Comparison of ENCODE assay signal across 14 cellular contexts in the genomic region with DNA sequence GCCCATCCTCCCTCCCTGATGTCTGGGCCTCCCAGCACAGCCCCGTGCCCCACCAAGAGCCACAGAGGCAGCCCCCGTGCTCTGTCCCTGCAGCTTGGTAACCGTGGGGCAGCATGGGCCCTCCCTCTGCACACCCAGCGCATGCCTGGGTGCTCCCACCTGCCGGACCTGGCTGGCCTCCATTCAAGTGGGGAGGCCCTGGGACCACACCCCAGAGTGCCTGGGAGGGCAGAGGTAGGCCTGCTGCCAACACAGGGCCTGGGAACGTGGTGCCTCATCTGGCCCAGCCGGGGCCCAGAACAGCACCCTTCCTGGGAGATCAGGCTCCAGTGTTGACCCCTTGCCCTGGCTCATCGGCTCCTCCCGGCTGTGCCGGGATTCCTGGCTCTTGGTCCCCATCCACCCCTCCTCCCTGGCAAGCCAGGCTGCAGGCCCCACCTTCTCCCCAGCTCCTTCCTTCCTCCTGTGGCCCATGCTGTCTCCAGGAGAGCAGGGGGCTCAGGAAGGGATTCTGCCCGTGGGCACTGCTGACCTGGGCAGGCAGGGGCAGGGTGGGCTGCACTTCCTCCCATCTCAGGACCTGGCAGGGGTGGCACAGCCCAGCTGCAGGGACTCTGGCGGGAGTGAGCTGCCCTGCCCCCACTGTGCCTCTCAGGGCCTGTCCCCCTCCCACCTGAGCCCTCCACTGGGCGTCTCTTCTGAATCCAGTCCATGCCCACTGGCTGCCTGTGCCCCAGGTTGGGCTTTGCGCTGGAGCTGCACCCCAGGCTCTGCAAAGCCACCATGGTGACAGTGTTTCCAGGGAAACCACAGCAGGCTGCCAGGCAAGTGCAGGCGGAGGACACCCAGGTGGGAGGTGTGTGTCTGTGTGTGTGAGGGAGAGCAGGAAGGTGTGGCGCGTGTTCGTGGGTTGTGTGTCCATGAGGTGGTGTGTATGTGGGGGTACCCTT. TPM values are rescaled to one million over a fixed set of nuclear protein-coding genes. Genes with fewer than 3 reads are reported as not detected.
DNase-seq lines count a peak whose midpoint lies in the region; ATAC-seq and TF ChIP-seq lines count a peak whose summit lies in the region.
"Had no signal": no experiment of that assay in that cellular context is flagged by ENCODE, and none has a peak within 500 bp of the region (broad histone marks: within the 10 kb centered on the region; RNA-seq: fewer than 3 reads in every experiment).

No MANE protein-coding gene starts in this region.

- H3K23me2 ChIP-seq in H9 (ENCODE audit: insufficient read length, low read depth, low read length, poor library complexity, severe bottlenecking), result no peaks in the 10 kb centered on the region

- no peak overlapping the region; the same call in 1 of the 2 replicates for H3K14ac ChIP-seq in H9 (ENCODE audit: insufficient read depth, low read length)
- no peak overlapping the region for H3K14ac ChIP-seq in mesenchymal stem cell (ENCODE audit: low read length in 2 of 2)

- H3K4me1 Mint-ChIP-seq in H9, result peaks cover 6 to 9% of the 10 kb centered on the region in 2 experiments

- no peak overlapping the region for H3K4me3 ChIP-seq in BLaER1 treated with 17β-estradiol and CSF1 and Interleukin-3, amounts not matched to agents 10 nM and 100 nM
- H3K4me3 ChIP-seq in mesenchymal stem cell (ENCODE audit: insufficient read depth in 1 of 2, low read depth in 1 of 2, low read length in 2 of 2), result no peak overlapping the region
- no peak overlapping the region for H3K4me3 ChIP-seq in foreskin fibroblast (ENCODE audit: low read depth in 1 of 2, low read length in 2 of 2)
- H3K4me3 ChIP-seq: HAP-1, SK-N-MC had no signal

- H4K91ac ChIP-seq in H9 (ENCODE audit: insufficient read length, low read depth, low read length) (no peak overlapping the region), mesenchymal stem cell (ENCODE audit: low read length) (peak overlapping the region; percentile 2)

- H2BK5ac ChIP-seq in H9 (ENCODE audit: insufficient read length, low read length) (no peak overlapping the region), mesenchymal stem cell (ENCODE audit: low read depth, low read length, poor library complexity, severe bottlenecking) (no peak overlapping the region)

- H2BK12ac ChIP-seq in H9 (ENCODE audit: insufficient read length, low read depth, low read length), result no peak overlapping the region
- H2BK12ac ChIP-seq in mesenchymal stem cell (ENCODE audit: low read length in 2 of 2), result no peak overlapping the region

- no peak overlapping the region for H3K4ac ChIP-seq in H9 (ENCODE audit: low read depth, low read length)
- H3K4ac ChIP-seq in mesenchymal stem cell (ENCODE audit: low read depth in 1 of 2, low read length in 2 of 2), result no peak overlapping the region

- no peak overlapping the region for H2BK15ac ChIP-seq in H9 (ENCODE audit: low read depth, low read length)
- no peak overlapping the region for H2BK15ac ChIP-seq in mesenchymal stem cell (ENCODE audit: low read depth, poor library complexity, severe bottlenecking)

- H3K9ac ChIP-seq in BLaER1 treated with 17β-estradiol and CSF1 and Interleukin-3, amounts not matched to agents 10 nM and 100 nM, result peak overlapping the region in 3 of 11 experiments; percentile 11 to 55 (median 27); a peak in 3 of 22 replicates
- H3K9ac ChIP-seq in H9 (ENCODE audit: extremely low read depth, insufficient read length, low read length), result no peak overlapping the region
- H3K9ac ChIP-seq in mesenchymal stem cell (ENCODE audit: low read length), result no peak overlapping the region

- peak overlapping the region in 4 of 11 experiments; percentile 11 to 16 (median 14); a peak in 2 of 22 replicates for H3K27ac ChIP-seq in BLaER1 treated with 17β-estradiol and CSF1 and Interleukin-3, amounts not matched to agents 10 nM and 100 nM
- H3K27ac ChIP-seq in H9 (ENCODE audit: insufficient read length, low read depth, low read length) (no peak overlapping the region), mesenchymal stem cell (ENCODE audit: low read length, poor library complexity, severe bottlenecking) (no peak overlapping the region)
- H3K27ac ChIP-seq: SK-N-MC had no signal

- no peaks in the 10 kb centered on the region for H3K79me2 ChIP-seq in H9 (ENCODE audit: insufficient read depth, low read length)

- H2BK20ac ChIP-seq in H9 (ENCODE audit: low read depth, low read length, poor library complexity, severe bottlenecking), result no peak overlapping the region

- H3T11ph ChIP-seq in H9 (ENCODE audit: low read length), result no peak overlapping the region

- H4K20me1 ChIP-seq in BLaER1 treated with 17β-estradiol and CSF1 and Interleukin-3, amounts not matched to agents 10 nM and 100 nM, result no peaks in the 10 kb centered on the region
- H4K20me1 ChIP-seq in H9 (ENCODE audit: control insufficient read depth, insufficient read depth, insufficient read length), result no peaks in the 10 kb centered on the region

- no peaks in the 10 kb centered on the region for H3K27me3 ChIP-seq in BLaER1 treated with 17β-estradiol and CSF1 and Interleukin-3, amounts not matched to agents 10 nM and 100 nM
- H3K27me3 ChIP-seq in H9 (ENCODE audit: insufficient read depth, low read length) (no peaks in the 10 kb centered on the region), mesenchymal stem cell (ENCODE audit: control insufficient read depth in 1 of 2, insufficient read depth in 1 of 2, low read length in 2 of 2) (no peaks in the 10 kb centered on the region)

- no peak for ATAC-seq in HG02884 (IDR thresholded peaks at IDR 0.05; ENCODE audit: unreplicated experiment)
- ATAC-seq: natural killer cell had no signal

- TF ChIP-seq CTCF in H9 (conservative IDR thresholded peaks at IDR 0.05) (no peak), foreskin fibroblast (IDR thresholded peaks at IDR 0.05; ENCODE audit: low read depth, low read length) (no peak)

- no peak overlapping the region for H3K18ac ChIP-seq in H9 (ENCODE audit: insufficient read length, low read depth, low read length)
- no peak overlapping the region for H3K18ac ChIP-seq in mesenchymal stem cell (ENCODE audit: low read depth in 1 of 2, low read length in 2 of 2)

- no peaks in the 10 kb centered on the region; a peak in 1 of 5 replicates for H3K9me3 Mint-ChIP-seq in H9
- H3K9me3 Mint-ChIP-seq: CD4-positive, alpha-beta T cell; natural killer cell had no signal

- H3K23ac ChIP-seq in H9 (ENCODE audit: insufficient read length, low read depth, low read length) (no peak overlapping the region), mesenchymal stem cell (ENCODE audit: low read length in 2 of 2) (no peak overlapping the region)

- no peaks in the 10 kb centered on the region for H3K9me3 ChIP-seq in BLaER1 treated with 17β-estradiol and CSF1 and Interleukin-3, amounts not matched to agents 10 nM and 100 nM (replicated peaks in 1 of 11)
- H3K9me3 ChIP-seq in H9 (ENCODE audit: control insufficient read depth, low read depth, low read length) (no peaks in the 10 kb centered on the region), mesenchymal stem cell (ENCODE audit: control insufficient read depth, low read length) (no peaks in the 10 kb centered on the region)
- H3K9me3 ChIP-seq: HAP-1 had no signal

- no peak overlapping the region for H3K56ac ChIP-seq in H9 (ENCODE audit: insufficient read length, low read depth, low read length)

- H2AK5ac ChIP-seq in H9 (ENCODE audit: insufficient read length, low read length), result no peak overlapping the region
- H2AK5ac ChIP-seq in mesenchymal stem cell (ENCODE audit: low read length, severe bottlenecking), result no peak overlapping the region

- no peak overlapping the region for H3K4me3 Mint-ChIP-seq in H9
- H3K4me3 Mint-ChIP-seq: CD4-positive, alpha-beta T cell; natural killer cell had no signal

- no peaks in the 10 kb centered on the region for H3K36me3 ChIP-seq in BLaER1 treated with 17β-estradiol and CSF1 and Interleukin-3, amounts not matched to agents 10 nM and 100 nM
- H3K36me3 ChIP-seq in mesenchymal stem cell (ENCODE audit: control insufficient read depth in 1 of 2, insufficient read depth in 2 of 2, low read depth in 1 of 2, low read length in 2 of 2), result peaks cover 11 to 15% of the 10 kb centered on the region in 2 experiments
- H3K36me3 ChIP-seq: HAP-1 had no signal

- H3K4me2 ChIP-seq in BLaER1 treated with 17β-estradiol and CSF1 and Interleukin-3, amounts not matched to agents 10 nM and 100 nM, result peak overlapping the region; percentile 25 to 74 (median 55); a peak in 19 of 22 replicates
- H3K4me2 ChIP-seq in H9 (ENCODE audit: insufficient read depth, insufficient read length, low read length) (no peak overlapping the region), mesenchymal stem cell (ENCODE audit: low read length, poor library complexity, severe bottlenecking) (no peak overlapping the region)

- H2BK120ac ChIP-seq in H9 (ENCODE audit: low read depth, low read length, poor library complexity, severe bottlenecking) (no peak overlapping the region), mesenchymal stem cell (ENCODE audit: low read depth, low read length) (no peak overlapping the region)

- H2AFZ ChIP-seq in H9 (ENCODE audit: low read length), result no peak overlapping the region
- H2AFZ ChIP-seq in mesenchymal stem cell (ENCODE audit: low read depth, low read length), result no peak overlapping the region

- H3K36me3 Mint-ChIP-seq in H9 (ENCODE audit: insufficient read depth in 1 of 3, low read depth in 3 of 3), result no peaks in the 10 kb centered on the region
- H3K36me3 Mint-ChIP-seq: natural killer cell had no signal

- peaks cover 19 to 70% (median 55%) of the 10 kb centered on the region in 10 experiments for H3K4me1 ChIP-seq in BLaER1 treated with 17β-estradiol and CSF1 and Interleukin-3, amounts not matched to agents 10 nM and 100 nM
- no peaks in the 10 kb centered on the region for H3K4me1 ChIP-seq in H9 (ENCODE audit: insufficient read depth, low read length)
- peaks cover 14% of the 10 kb centered on the region for H3K4me1 ChIP-seq in mesenchymal stem cell (ENCODE audit: control insufficient read depth, insufficient read depth, low read depth, low read length)

- H4K8ac ChIP-seq in H9 (replicated peaks; ENCODE audit: insufficient read length, low read depth, low read length), result no peak overlapping the region
- H4K8ac ChIP-seq in mesenchymal stem cell (ENCODE audit: low read length), result no peak overlapping the region

- H4K5ac ChIP-seq in H9 (ENCODE audit: insufficient read length, low read depth, low read length), result no peak overlapping the region

- WGBS in H9 (ENCODE audit: extremely low coverage, insufficient read length, low lambda C conversion rate), result no CpG with 5 or more reads among the region's 18 CpGs
- WGBS in mesenchymal stem cell, result 90% methylated on average over 18 of the region's 18 CpGs

- H3K79me1 ChIP-seq in H9 (ENCODE audit: insufficient read depth, low read depth, low read length, poor library complexity, severe bottlenecking), result no peaks in the 10 kb centered on the region
- H3K79me1 ChIP-seq in mesenchymal stem cell (replicated peaks; ENCODE audit: low read length, poor library complexity, severe bottlenecking), result no peaks in the 10 kb centered on the region

- DNase-seq in H9 (no peak), NCI-H69 (lab: John Stamatoyannopoulos, UW) (peak; percentile 85), mesenchymal stem cell (no peak), kidney tubule cell (ENCODE audit: low spot score) (no peak), foreskin fibroblast (no peak)
- no peak for DNase-seq in activated naive CD4-positive, alpha-beta T cell (lab: John Stamatoyannopoulos, UW)
- DNase-seq: activated CD4-positive, CD25-positive, alpha-beta regulatory T cell treated with anti-CD3 and anti-CD28 coated beads, Interleukin-2, amount 50 U/mL, for 72 hours; activated gamma-delta T cell; CD4-positive, alpha-beta T cell; natural killer cell had no signal

- peak overlapping the region in 2 of 3 experiments; percentile 4 to 8; a peak in 3 of 7 replicates for H3K27ac Mint-ChIP-seq in H9
- H3K27ac Mint-ChIP-seq: CD4-positive, alpha-beta T cell had no signal

- H3K27me3 Mint-ChIP-seq in H9 (ENCODE audit: low read depth), result no peaks in the 10 kb centered on the region; the same call in 1 of the 2 replicates
- H3K27me3 Mint-ChIP-seq: CD4-positive, alpha-beta T cell had no signal

RNA-seq across cellular contexts. Expression of gene PWWP2B, which starts 32.6 kb away (rescaled TPM):
- total RNA-seq in H9 (2021), result 9.5 and 10.0 TPM in 2 replicates
- polyA plus RNA-seq in mesenchymal stem cell (2013, experiment 1 of 2), result 9.8 TPM
- 9.5 TPM for polyA plus RNA-seq in mesenchymal stem cell (2013, experiment 2 of 2)

Comparison
In these comparisons a context has a peak if more than half of its experiments do, and no peak if none do; other contexts are left out.
1. H3K4me2 ChIP-seq: peak in BLaER1 treated with 17β-estradiol and CSF1 and Interleukin-3, amounts not matched to agents 10 nM and 100 nM (11 of 11); none in H9 (single experiment) and mesenchymal stem cell (single experiment).